Comparison of ENCODE assay signal across 8 cellular contexts in the genomic region with DNA sequence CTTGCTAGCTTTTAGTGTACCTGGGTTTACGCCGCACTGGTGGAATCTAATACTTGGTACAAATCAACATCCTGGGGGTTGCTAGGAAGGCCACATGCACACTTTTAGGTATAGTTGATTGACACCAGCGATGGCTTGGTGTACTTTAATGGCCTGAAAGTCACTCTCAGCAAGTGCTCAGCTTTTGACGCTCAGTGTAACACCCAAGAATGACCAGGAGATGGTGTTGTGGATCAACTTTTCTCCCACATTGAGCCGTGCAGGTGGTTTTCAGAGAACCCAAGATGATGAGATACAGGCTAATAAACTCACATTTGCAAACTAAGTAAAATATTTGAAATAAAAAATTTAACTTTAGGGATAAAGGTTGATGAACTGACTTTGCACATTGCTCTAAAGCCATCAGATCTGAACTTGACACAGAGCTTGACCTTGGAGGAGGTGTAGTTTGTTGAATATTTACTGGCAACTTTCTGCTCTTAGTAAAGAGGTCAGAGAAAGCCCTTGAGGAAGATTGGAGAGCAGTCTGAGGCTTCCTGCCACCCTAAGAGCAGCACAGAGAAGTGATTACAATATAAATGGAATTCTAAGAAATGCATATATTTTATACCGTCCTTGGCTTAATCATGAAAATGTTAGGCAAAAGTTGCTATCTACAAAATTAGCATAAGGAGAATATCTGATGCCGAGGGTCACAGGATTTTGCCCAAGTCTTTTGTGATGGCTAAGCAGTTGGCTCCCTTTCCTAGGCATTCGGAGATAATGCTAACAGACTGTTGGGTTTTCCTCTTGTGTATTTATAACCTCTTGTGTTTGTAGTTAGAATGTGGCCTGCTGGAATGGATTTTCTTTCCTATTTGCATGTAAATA.
A peak's percentile ranks its signal among the peaks of the same experiment; 100 is the strongest.
DNase-seq lines count a peak whose midpoint lies in the region; ATAC-seq and TF ChIP-seq lines count a peak whose summit lies in the region.

No MANE protein-coding gene starts in this region.

- H3K27ac ChIP-seq in ascending aorta = no peak overlapping the region

- H3K27me3 ChIP-seq in ascending aorta = no peaks in the 10 kb centered on the region

- no peaks in the 10 kb centered on the region for H3K36me3 ChIP-seq in ascending aorta

- intact Hi-C loops in Calu3 (cut with micrococcal nuclease; ENCODE audit: unreplicated experiment) = loop anchor here (2.0 to 10.0 kb wide), 4 partner anchors 97 to 1049 kb away; a partner anchor contains a TSS
- intact Hi-C loops in ascending aorta (cut with DNase I) = loop anchor here (2.0 kb wide), 1 partner anchor 1049 kb away; no protein-coding TSS in a partner anchor
- intact Hi-C loops in sciatic nerve (cut with DNase I) = no loop called here

- no peaks in the 10 kb centered on the region for H3K9me3 ChIP-seq in ascending aorta

- no peaks in the 10 kb centered on the region for H3K4me1 ChIP-seq in ascending aorta

- H3K9me3 Mint-ChIP-seq in Calu3 (ENCODE audit: low read depth, unreplicated experiment) = no peaks in the 10 kb centered on the region

- no peak overlapping the region for H3K4me3 ChIP-seq in ascending aorta

- no TSS peak for BruUV-seq in Calu3 (replicated peaks; lab: Mats Ljungman, UMichigan)

- CTCF ChIA-PET in Calu3 (lab: Charles Lee) = interaction anchor here (0.6 to 0.7 kb wide), 2 partner anchors 176 to 1048 kb away, joined by 3 to 4 read pairs; no protein-coding TSS in a partner anchor

- no peak overlapping the region for H3K4me3 Mint-ChIP-seq in Calu3 (ENCODE audit: low read depth, unreplicated experiment)

- H3K27ac Mint-ChIP-seq in Calu3 (ENCODE audit: unreplicated experiment) = no peak overlapping the region

- ATAC-seq in GM18519 (IDR thresholded peaks at IDR 0.05; ENCODE audit: low FRiP score, unreplicated experiment) (peak; percentile 92), HG02981 (IDR thresholded peaks at IDR 0.05; ENCODE audit: unreplicated experiment) (peak; percentile 92), sciatic nerve (peak; percentile 90)

- TF ChIP-seq CTCF in Calu3 (IDR thresholded peaks at IDR 0.05; ENCODE audit: unreplicated experiment) (no peak), ascending aorta (IDR thresholded peaks at IDR 0.05) (peak; percentile 45 to 67 (median 47))

- H3K27me3 Mint-ChIP-seq in Calu3 (ENCODE audit: unreplicated experiment) = no peaks in the 10 kb centered on the region

- DNase-seq in Calu3 (peak; percentile 43), NCI-H460 (ENCODE audit: extremely low read depth, low read depth) (peak; percentile 48), ascending aorta (ENCODE audit: low spot score in 2 of 2) (no peak), hepatic stellate cell (ENCODE audit: low spot score) (peak; percentile 27), sciatic nerve (ENCODE audit: low spot score) (no peak), NCI-H226 (no peak)

- no peaks in the 10 kb centered on the region for H3K36me3 Mint-ChIP-seq in Calu3 (ENCODE audit: insufficient read depth, unreplicated experiment)

- no peaks in the 10 kb centered on the region for H3K4me1 Mint-ChIP-seq in Calu3 (ENCODE audit: low read depth, unreplicated experiment)

Comparison
In these comparisons a context has a peak if more than half of its experiments do, and no peak if none do; other contexts are left out.
1. DNase-seq: peak in Calu3 (single experiment), NCI-H460 (single experiment) and hepatic stellate cell (single experiment); none in ascending aorta (0 of 2), sciatic nerve (single experiment) and NCI-H226 (single experiment).
2. Peak in every context shown above with its lines, with median percentiles within 50 percentile points of each other: ATAC-seq.